ENCODE assay signal across 9 cellular contexts in genomic region chr9:116155700-116156045, GRCh38. TPM values are rescaled to one million over a fixed set of nuclear protein-coding genes. Genes with fewer than 3 reads are reported as not detected.
A peak's percentile ranks its signal among the peaks of the same experiment; 100 is the strongest.
DNase-seq lines count a peak whose midpoint lies in the region; ATAC-seq and TF ChIP-seq lines count a peak whose summit lies in the region.
"Had no signal": no experiment of that assay in that cellular context is flagged by ENCODE, and none has a peak within 500 bp of the region (broad histone marks: within the 10 kb centered on the region; RNA-seq: fewer than 3 reads in every experiment).

No MANE protein-coding gene starts in this region.

- H3K4me1 ChIP-seq in Peyer's patch (peaks cover 0 to 15% (median 0%) of the 10 kb centered on the region in 4 donors), osteoblast (ENCODE audit: insufficient read depth, low read length) (peaks cover 49% of the 10 kb centered on the region), foreskin keratinocyte (peaks cover 17% of the 10 kb centered on the region)

- ATAC-seq in GM21737 (IDR thresholded peaks at IDR 0.05; ENCODE audit: unreplicated experiment), result no peak
- no peak for ATAC-seq in HG02642 (IDR thresholded peaks at IDR 0.05; ENCODE audit: poor library complexity, unreplicated experiment)
- ATAC-seq in foreskin keratinocyte, result no peak

- H3K9me3 ChIP-seq in Peyer's patch, result no peaks in the 10 kb centered on the region
- no peaks in the 10 kb centered on the region for H3K9me3 ChIP-seq in osteoblast (ENCODE audit: low read depth, low read length)

- peak overlapping the region; percentile 85 for H2AFZ ChIP-seq in osteoblast (ENCODE audit: low read length)

- H3K79me2 ChIP-seq in osteoblast (ENCODE audit: insufficient read depth, low read length), result peaks cover 10% of the 10 kb centered on the region

- H4K20me1 ChIP-seq in osteoblast (ENCODE audit: insufficient read depth, low read length), result no peaks in the 10 kb centered on the region

- TF ChIP-seq POLR2A in Peyer's patch (IDR thresholded peaks at IDR 0.05), result no peak

- peak overlapping the region; percentile 98 for H3K4me2 ChIP-seq in osteoblast (ENCODE audit: insufficient read depth, low read length)

- TF ChIP-seq CTCF in AG10803 (conservative IDR thresholded peaks at IDR 0.05; ENCODE audit: low read length), result no peak
- no peak for TF ChIP-seq CTCF in Peyer's patch (IDR thresholded peaks at IDR 0.05)
- TF ChIP-seq CTCF in fibroblast of pulmonary artery (IDR thresholded peaks at IDR 0.05; ENCODE audit: low read length, missing control alignments), result no peak
- no peak for TF ChIP-seq CTCF in osteoblast (IDR thresholded peaks at IDR 0.05; ENCODE audit: extremely low read depth, low read depth, low read length)
- TF ChIP-seq CTCF in foreskin keratinocyte (conservative IDR thresholded peaks at IDR 0.05), result no peak

- H3K4me3 ChIP-seq in AG10803 (ENCODE audit: low read length) (peak overlapping the region; percentile 93), Peyer's patch (peak overlapping the region in 3 of 4 donors; percentile 6 to 55 (median 53)), fibroblast of pulmonary artery (replicated peaks; ENCODE audit: low read depth, low read length) (peak overlapping the region; percentile 88), osteoblast (ENCODE audit: insufficient read depth, low read length) (peak overlapping the region; percentile 83)

- DNase-seq in AG10803 (ENCODE audit: low read depth) (peak; percentile 64), Peyer's patch (no peak), fibroblast of pulmonary artery (ENCODE audit: low read depth) (no peak), osteoblast (ENCODE audit: insufficient read length, low spot score, missing footprints) (peak; percentile 92), UCSD-AML1 (lab: John Stamatoyannopoulos, UW; ENCODE audit: unreplicated experiment) (no peak), foreskin keratinocyte (no peak)
- DNase-seq: DND-41 had no signal

- H3K27ac ChIP-seq in Peyer's patch (peak overlapping the region; percentile 14 to 73 (median 58)), osteoblast (ENCODE audit: low read depth, low read length) (peak overlapping the region; percentile 94), foreskin keratinocyte (no peak overlapping the region)

- peaks cover 0 to 5% of the 10 kb centered on the region in 2 donors for H3K27me3 ChIP-seq in Peyer's patch
- H3K27me3 ChIP-seq in osteoblast (ENCODE audit: insufficient read depth, low read length), result no peaks in the 10 kb centered on the region
- H3K27me3 ChIP-seq in foreskin keratinocyte, result peaks cover 28% of the 10 kb centered on the region

- no peaks in the 10 kb centered on the region for H3K36me3 ChIP-seq in Peyer's patch
- no peaks in the 10 kb centered on the region for H3K36me3 ChIP-seq in osteoblast (ENCODE audit: insufficient read depth, low read length)

RNA-seq across cellular contexts. Expression of gene PAPPA, which starts 2.1 kb away (rescaled TPM):
- total RNA-seq in Peyer's patch, result 1 to 10 TPM in 3 of 4 donors, under 1 TPM in 1; 0.70 to 4.1 (median 1.8) TPM
- total RNA-seq in osteoblast, result 56.5 and 86.9 TPM in 2 replicates
- 0.25 and 0.44 TPM in 2 replicates for total RNA-seq in foreskin keratinocyte
- polyA plus RNA-seq in foreskin keratinocyte, result 0.03 and 0.04 TPM in 2 replicates

Comparison
In these comparisons a context has a peak if more than half of its experiments do, and no peak if none do; other contexts are left out.
1. DNase-seq: peak in AG10803 (single experiment) and osteoblast (single experiment); none in Peyer's patch (0 of 3), fibroblast of pulmonary artery (single experiment), UCSD-AML1 (single experiment) and foreskin keratinocyte (0 of 2).
2. RNA of gene PAPPA, which starts 2.1 kb away (total RNA-seq): 56.5 to 86.9 TPM in osteoblast; 0.70 to 4.1 TPM in Peyer's patch and 0.25 to 0.44 TPM in foreskin keratinocyte; every median in the first group is over 10 times any median in the second.
3. Peak in every context shown above with its lines, with median percentiles within 50 percentile points of each other: H3K4me3 ChIP-seq.